In the genomic region with DNA sequence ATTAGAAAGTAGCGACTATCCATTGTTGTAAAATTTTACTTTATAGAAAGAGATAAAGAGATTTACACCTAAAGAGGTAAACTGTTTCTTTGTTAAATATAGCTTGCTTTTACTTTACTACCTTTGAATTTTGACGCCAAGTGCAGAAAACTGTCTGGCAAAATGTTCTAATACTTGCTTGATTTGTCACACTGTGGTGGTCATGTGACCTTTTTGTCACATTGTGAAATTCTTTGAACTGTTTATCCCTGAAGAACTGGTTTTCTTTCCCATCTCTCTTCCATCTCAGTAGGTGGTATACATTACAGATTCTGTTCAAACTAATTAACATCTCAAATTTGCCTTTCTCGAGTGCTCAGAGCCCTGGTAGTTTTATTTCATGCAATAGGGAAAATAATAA, we compare ENCODE assay signal across 17 cellular contexts.
A peak's percentile ranks its signal among the peaks of the same experiment; 100 is the strongest.
DNase-seq lines count a peak whose midpoint lies in the region; ATAC-seq, FAIRE-seq and TF ChIP-seq lines count a peak whose summit lies in the region.
"Had no signal": no experiment of that assay in that cellular context is flagged by ENCODE, and none has a peak within 500 bp of the region (broad histone marks: within the 10 kb centered on the region; RNA-seq: fewer than 3 reads in every experiment).

No MANE protein-coding gene starts in this region.

- TF ChIP-seq CTCF in bronchial epithelial cell (IDR thresholded peaks at IDR 0.05; ENCODE audit: insufficient read depth, low read length, severe bottlenecking) (no peak), pancreas (IDR thresholded peaks at IDR 0.05) (no peak)

- FAIRE-seq in bronchial epithelial cell (lab: Jason Lieb, UNC), result no peak
- FAIRE-seq in pancreas (lab: Jason Lieb, UNC), result no peak
- FAIRE-seq: A549, RCC 7860 had no signal

- DNase-seq in ELR (ENCODE audit: low read depth) (peak; percentile 6), M059J (ENCODE audit: low read depth) (peak; percentile 40), bronchial epithelial cell (ENCODE audit: low read depth) (peak; percentile 35), kidney tubule cell (ENCODE audit: low spot score) (peak; percentile 13), NCI-H524 (lab: John Stamatoyannopoulos, UW) (no peak), pancreas (no peak)
- DNase-seq: DND-41, H7, NCI-H1436, NCI-H2081, NCI-H345, NCI-H82, SHP77 had no signal

- H3K9me3 ChIP-seq in pancreas, result no peaks in the 10 kb centered on the region
- H3K9me3 ChIP-seq: A549 had no signal

- H3K4me1 ChIP-seq in pancreas, result no peaks in the 10 kb centered on the region
- H3K4me1 ChIP-seq: A549 had no signal

- ATAC-seq in pancreas (no peak), GM19351 (IDR thresholded peaks at IDR 0.05; ENCODE audit: unreplicated experiment) (no peak)
- ATAC-seq: A549, SK-N-SH treated with all-trans-retinoic acid at 6 μM for 48 hours had no signal

- H3K27me3 ChIP-seq in bronchial epithelial cell (ENCODE audit: control insufficient read depth, insufficient read depth, low read length) (no peaks in the 10 kb centered on the region), pancreas (no peaks in the 10 kb centered on the region)

- H3K4me3 ChIP-seq in bronchial epithelial cell (ENCODE audit: low read depth, low read length), result no peak overlapping the region
- no peak overlapping the region for H3K4me3 ChIP-seq in pancreas
- H3K4me3 ChIP-seq: A549 had no signal

- WGBS in pancreas, 2 donors, result 62 to 67% methylated on average over 3 of the region's 3 CpGs

- H3K27ac ChIP-seq in pancreas, result no peak overlapping the region
- H3K27ac ChIP-seq: A549 had no signal

- intact Hi-C loops in pancreas (cut with DNase I), result no loop called here

- H3K36me3 ChIP-seq in bronchial epithelial cell (ENCODE audit: control insufficient read depth, insufficient read depth, low read length) (no peaks in the 10 kb centered on the region), pancreas (no peaks in the 10 kb centered on the region)

Comparison
In these comparisons a context has a peak if more than half of its experiments do, and no peak if none do; other contexts are left out.
1. DNase-seq: peak in ELR (single experiment), M059J (single experiment), bronchial epithelial cell (single experiment) and kidney tubule cell (single experiment); none in NCI-H524 (0 of 2) and pancreas (0 of 6).